ENCODE assay signal across 8 cellular contexts in genomic region chr12:77010637-77011548, GRCh38. TPM values are rescaled to one million over a fixed set of nuclear protein-coding genes. Genes with fewer than 3 reads are reported as not detected.
DNase-seq lines count a peak whose midpoint lies in the region; ATAC-seq and TF ChIP-seq lines count a peak whose summit lies in the region.

No MANE protein-coding gene starts in this region.

- H2BK5ac ChIP-seq in mesendoderm (ENCODE audit: low read length) = no peak overlapping the region

- peak; percentile 95 for ATAC-seq in GM21360 (IDR thresholded peaks at IDR 0.05; ENCODE audit: unreplicated experiment)
- peak; percentile 79 for ATAC-seq in activated CD8-positive, alpha-beta T cell treated with anti-CD3 and anti-CD28 coated beads for 36 hours

- H3K36me3 Mint-ChIP-seq in Calu3 (ENCODE audit: insufficient read depth, unreplicated experiment) = no peaks in the 10 kb centered on the region
- no peaks in the 10 kb centered on the region for H3K36me3 Mint-ChIP-seq in activated CD8-positive, alpha-beta T cell treated with anti-CD3 and anti-CD28 coated beads for 36 hours (ENCODE audit: low read depth)

- H3K9ac ChIP-seq in mesendoderm (ENCODE audit: low read length) = no peak overlapping the region

- H3K18ac ChIP-seq in mesendoderm (ENCODE audit: low read length) = no peak overlapping the region

- no peaks in the 10 kb centered on the region for H3K79me1 ChIP-seq in mesendoderm (ENCODE audit: low read length)

- H3K4me3 ChIP-seq in effector memory CD4-positive, alpha-beta T cell (ENCODE audit: insufficient read depth, low read depth, low read length, poor library complexity, severe bottlenecking) = no peak overlapping the region
- H3K4me3 ChIP-seq in mesendoderm (ENCODE audit: low read length) = no peak overlapping the region

- no peak overlapping the region for H4K5ac ChIP-seq in mesendoderm (ENCODE audit: low read length)

- intact Hi-C loops in Calu3 (cut with micrococcal nuclease; ENCODE audit: unreplicated experiment) = loop anchor here (1.0 to 5.0 kb wide), 2 partner anchors 134 to 390 kb away; partner anchors contain the start of gene CSRP2
- intact Hi-C loops in activated CD8-positive, alpha-beta T cell treated with anti-CD3 and anti-CD28 coated beads for 36 hours (cut with micrococcal nuclease) = loop anchor here (2.0 kb wide), 1 partner anchor 390 kb away; no protein-coding TSS in a partner anchor

- H3K4me1 Mint-ChIP-seq in Calu3 (ENCODE audit: low read depth, unreplicated experiment) = no peaks in the 10 kb centered on the region
- no peaks in the 10 kb centered on the region for H3K4me1 Mint-ChIP-seq in activated CD8-positive, alpha-beta T cell treated with anti-CD3 and anti-CD28 coated beads for 36 hours (ENCODE audit: low read depth)

- no CpG with 5 or more reads among the region's 9 CpGs for WGBS in mesendoderm (ENCODE audit: extremely low coverage, insufficient coverage, low lambda C conversion rate)

- no peak overlapping the region for H2BK15ac ChIP-seq in mesendoderm (replicated peaks; ENCODE audit: low read depth)

- no peak overlapping the region for H3K23ac ChIP-seq in mesendoderm (ENCODE audit: low read length)

- POLR2A ChIA-PET in activated CD8-positive, alpha-beta T cell treated with anti-CD3 and anti-CD28 coated beads for 36 hours (lab: Charles Lee) = interaction anchor here (1.0 kb wide), 1 partner anchor 45 kb away, joined by 3 read pairs; no protein-coding TSS in a partner anchor

- DNase-seq in Calu3 = peak; percentile 85
- peak; percentile 70 for DNase-seq in HK-2 (ENCODE audit: unreplicated experiment)
- peak; percentile 83 for DNase-seq in NCI-H774 (lab: John Stamatoyannopoulos, UW)
- peak; percentile 82 for DNase-seq in activated CD8-positive, alpha-beta T cell treated with anti-CD3 and anti-CD28 coated beads for 36 hours
- DNase-seq in effector memory CD4-positive, alpha-beta T cell = peak; percentile 7 to 36 (median 11)
- peak; percentile 70 for DNase-seq in mesendoderm
- peak; percentile 27 to 39 for DNase-seq in stimulated activated CD8-positive, alpha-beta memory T cell treated with anti-CD3 and anti-CD28 coated beads, Interleukin-2, amount 100 ng/mL, for 1 hour (ENCODE audit: low read depth in 2 of 2)

- no peaks in the 10 kb centered on the region for H3K27me3 ChIP-seq in effector memory CD4-positive, alpha-beta T cell (replicated peaks; ENCODE audit: control insufficient read depth, insufficient read depth, low read length, poor library complexity, severe bottlenecking)
- no peaks in the 10 kb centered on the region for H3K27me3 ChIP-seq in mesendoderm (ENCODE audit: insufficient read depth, low read length, poor library complexity)

- H3K9me3 ChIP-seq in effector memory CD4-positive, alpha-beta T cell (ENCODE audit: control insufficient read depth, low read length) = no peaks in the 10 kb centered on the region

- no peak overlapping the region for H3K27ac ChIP-seq in effector memory CD4-positive, alpha-beta T cell (ENCODE audit: insufficient read depth, low read length, poor library complexity, severe bottlenecking)
- no peak overlapping the region for H3K27ac ChIP-seq in mesendoderm (ENCODE audit: low read depth, low read length)

- H3K4me1 ChIP-seq in effector memory CD4-positive, alpha-beta T cell (ENCODE audit: control insufficient read depth, insufficient read depth, low read length, poor library complexity, severe bottlenecking) = no peaks in the 10 kb centered on the region
- no peaks in the 10 kb centered on the region for H3K4me1 ChIP-seq in mesendoderm (ENCODE audit: control insufficient read depth, low read depth, low read length)

- TF ChIP-seq CTCF in Calu3 (IDR thresholded peaks at IDR 0.05; ENCODE audit: unreplicated experiment) = peak; percentile 78
- TF ChIP-seq CTCF in activated CD8-positive, alpha-beta T cell treated with anti-CD3 and anti-CD28 coated beads for 36 hours (IDR thresholded peaks at IDR 0.05) = peak; percentile 90

- no peak overlapping the region for H3K4ac ChIP-seq in mesendoderm (ENCODE audit: low read depth, low read length)

- H3K27me3 Mint-ChIP-seq in Calu3 (ENCODE audit: unreplicated experiment) = no peaks in the 10 kb centered on the region
- H3K27me3 Mint-ChIP-seq in activated CD8-positive, alpha-beta T cell treated with anti-CD3 and anti-CD28 coated beads for 36 hours = peaks cover 10% of the 10 kb centered on the region

- no peak overlapping the region for H3K4me3 Mint-ChIP-seq in Calu3 (ENCODE audit: low read depth, unreplicated experiment)
- H3K4me3 Mint-ChIP-seq in activated CD8-positive, alpha-beta T cell treated with anti-CD3 and anti-CD28 coated beads for 36 hours = no peak overlapping the region

- no peak overlapping the region for H3K56ac ChIP-seq in mesendoderm (ENCODE audit: low read length)

- CTCF ChIA-PET in Calu3 (lab: Charles Lee) = interaction anchor here (0.6 to 1.3 kb wide), 16 partner anchors 10 to 389 kb away, joined by 3 to 17 read pairs (median 5); no protein-coding TSS in a partner anchor
- CTCF ChIA-PET in activated CD8-positive, alpha-beta T cell treated with anti-CD3 and anti-CD28 coated beads for 36 hours (lab: Charles Lee) = interaction anchor here (0.7 to 3.9 kb wide), 59 partner anchors 9 to 433 kb away, joined by 3 to 57 read pairs (median 5); partner anchors contain the start of gene CSRP2

- no peaks in the 10 kb centered on the region for H3K9me3 Mint-ChIP-seq in Calu3 (ENCODE audit: low read depth, unreplicated experiment)
- H3K9me3 Mint-ChIP-seq in activated CD8-positive, alpha-beta T cell treated with anti-CD3 and anti-CD28 coated beads for 36 hours = no peaks in the 10 kb centered on the region

- H4K8ac ChIP-seq in mesendoderm (ENCODE audit: low read depth, low read length) = no peak overlapping the region

- no peak overlapping the region for H2BK120ac ChIP-seq in mesendoderm (ENCODE audit: low read depth, low read length)

- H3K4me2 ChIP-seq in mesendoderm (ENCODE audit: low read length) = no peak overlapping the region

- no peaks in the 10 kb centered on the region for H3K36me3 ChIP-seq in effector memory CD4-positive, alpha-beta T cell (ENCODE audit: control insufficient read depth, insufficient read depth, low read length)
- H3K36me3 ChIP-seq in mesendoderm (ENCODE audit: control insufficient read depth, insufficient read depth, low read length) = no peaks in the 10 kb centered on the region

- no peaks in the 10 kb centered on the region for H3K79me2 ChIP-seq in mesendoderm (ENCODE audit: control insufficient read depth, insufficient read depth, low read length)

- no peak overlapping the region for H2AK5ac ChIP-seq in mesendoderm (ENCODE audit: low read length)

- BruUV-seq in Calu3 (replicated peaks; lab: Mats Ljungman, UMichigan) = no TSS peak

- no peak overlapping the region for H3K27ac Mint-ChIP-seq in Calu3 (ENCODE audit: unreplicated experiment)
- H3K27ac Mint-ChIP-seq in activated CD8-positive, alpha-beta T cell treated with anti-CD3 and anti-CD28 coated beads for 36 hours = no peak overlapping the region

RNA-seq across cellular contexts. Expression of gene E2F7, which starts 54.5 kb away (rescaled TPM):
- 31.2 and 40.2 TPM in 2 replicates for total RNA-seq in Calu3 (2022)
- total RNA-seq in activated CD8-positive, alpha-beta T cell treated with anti-CD3 and anti-CD28 coated beads for 36 hours = 1 to 10 TPM; 3.0 to 5.3 TPM
- polyA plus RNA-seq in mesendoderm (2013, experiment 1 of 2) = 11.2 TPM
- 11.2 TPM for polyA plus RNA-seq in mesendoderm (2013, experiment 2 of 2)

Comparison
In these comparisons a context has a peak if more than half of its experiments do, and no peak if none do; other contexts are left out.
1. DNase-seq: peak in every context shown above with its lines; median percentile 85 in Calu3; 83 in NCI-H774; 82 in activated CD8-positive, alpha-beta T cell treated with anti-CD3 and anti-CD28 coated beads for 36 hours; 70 in HK-2; 70 in mesendoderm; 33 in stimulated activated CD8-positive, alpha-beta memory T cell treated with anti-CD3 and anti-CD28 coated beads, Interleukin-2, amount 100 ng/mL, for 1 hour; 11 in effector memory CD4-positive, alpha-beta T cell.